1 cellular context compared by ENCODE assay signal in the genomic region with DNA sequence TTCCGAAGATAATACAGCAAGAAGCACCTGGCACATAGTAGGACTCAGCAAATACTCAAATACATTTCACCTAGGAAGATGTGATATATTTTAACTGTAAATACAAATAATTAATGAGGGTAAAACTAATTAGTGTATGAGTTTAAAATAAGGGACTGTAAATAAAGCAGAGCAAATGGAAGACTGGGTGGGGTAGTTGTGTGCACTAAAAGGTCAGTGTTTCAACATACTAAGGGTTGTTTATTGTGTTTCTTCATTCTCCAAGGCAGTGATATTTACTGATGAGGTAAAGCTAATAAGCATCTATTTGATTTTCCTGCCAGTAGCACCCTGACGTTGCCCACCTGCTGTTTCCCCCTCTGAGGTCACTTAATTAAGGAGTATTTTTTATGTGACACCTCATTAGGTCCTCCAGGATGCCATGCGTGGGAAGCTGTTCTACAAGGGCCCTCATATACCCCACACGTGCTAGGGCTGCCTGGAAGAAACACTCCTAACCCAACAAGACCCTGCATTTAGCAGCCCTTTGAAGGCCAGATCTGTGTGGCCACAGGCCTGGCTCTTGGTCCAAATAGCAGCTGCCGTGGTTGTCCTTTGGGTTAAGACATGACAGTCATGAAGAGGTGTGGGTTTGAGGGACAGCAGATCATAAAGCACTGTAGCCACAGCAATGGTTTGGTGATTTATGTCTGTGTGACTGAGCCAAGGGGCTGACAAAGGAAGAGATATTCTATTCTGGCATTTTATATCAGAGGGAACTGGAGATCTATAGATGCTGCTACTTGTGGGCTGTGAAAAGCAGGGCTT.
TF ChIP-seq lines count a peak whose summit lies in the region.

No MANE protein-coding gene starts in this region.

TF ChIP-seq in HepG2, 621 proteins besides CTCF, POLR2A, EP300 and RAD21 (continued from another document):
- TF ChIP-seq ZNF101 (CRISPR knock-in tag; IDR thresholded peaks at IDR 0.05; ENCODE audit: borderline replicate concordance, low read depth) (no peak), SOX5 (CRISPR knock-in tag; IDR thresholded peaks at IDR 0.05; ENCODE audit: borderline replicate concordance) (0 out of 2 replicates have a peak, but pooled peaks have one; percentile 34), ZNF749 (CRISPR knock-in tag; IDR thresholded peaks at IDR 0.05; ENCODE audit: borderline replicate concordance) (no peak), NCOA2 (CRISPR knock-in tag; IDR thresholded peaks at IDR 0.05) (peak; percentile 47; the same call in 1 of the 2 replicates), ZNF615 (CRISPR knock-in tag; IDR thresholded peaks at IDR 0.05; ENCODE audit: borderline replicate concordance) (no peak), MED1 (CRISPR knock-in tag; IDR thresholded peaks at IDR 0.05) (no peak), HDAC2 (CRISPR knock-in tag; IDR thresholded peaks at IDR 0.05) (0 out of 2 replicates have a peak, but pooled peaks have one; percentile 30), MAFK (conservative IDR thresholded peaks at IDR 0.05 in 1 of 2, IDR thresholded peaks at IDR 0.05 in 1 of 2; ENCODE audit: low read length in 2 of 2) (no peak), HNF4A (CRISPR knock-in tag; IDR thresholded peaks at IDR 0.05) (0 out of 2 replicates have a peak, but pooled peaks have one; percentile 7), KLF6 (CRISPR knock-in tag; IDR thresholded peaks at IDR 0.05) (no peak), NR2F6 (IDR thresholded peaks at IDR 0.05) (peak; percentile 46; the same call in 1 of the 2 replicates), NR2F6 (CRISPR knock-in tag; IDR thresholded peaks at IDR 0.05) (peak; percentile 78), MEIS1 (CRISPR knock-in tag; IDR thresholded peaks at IDR 0.05; ENCODE audit: borderline replicate concordance) (no peak), SMC3 (IDR thresholded peaks at IDR 0.05; ENCODE audit: low read length) (no peak), JDP2 (CRISPR knock-in tag; IDR thresholded peaks at IDR 0.05; ENCODE audit: borderline replicate concordance) (no peak), ZNF124 (CRISPR knock-in tag; IDR thresholded peaks at IDR 0.05) (no peak), CEBPB (IDR thresholded peaks at IDR 0.05; ENCODE audit: borderline replicate concordance, low read depth, low read length) (peak; percentile 72; the same call in 1 of the 2 replicates)
- TF ChIP-seq, protein P1, sequence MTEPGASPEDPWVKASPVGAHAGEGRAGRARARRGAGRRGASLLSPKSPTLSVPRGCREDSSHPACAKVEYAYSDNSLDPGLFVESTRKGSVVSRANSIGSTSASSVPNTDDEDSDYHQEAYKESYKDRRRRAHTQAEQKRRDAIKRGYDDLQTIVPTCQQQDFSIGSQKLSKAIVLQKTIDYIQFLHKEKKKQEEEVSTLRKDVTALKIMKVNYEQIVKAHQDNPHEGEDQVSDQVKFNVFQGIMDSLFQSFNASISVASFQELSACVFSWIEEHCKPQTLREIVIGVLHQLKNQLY (CRISPR knock-in tag; IDR thresholded peaks at IDR 0.05) = no peak
- TF ChIP-seq, protein P2, sequence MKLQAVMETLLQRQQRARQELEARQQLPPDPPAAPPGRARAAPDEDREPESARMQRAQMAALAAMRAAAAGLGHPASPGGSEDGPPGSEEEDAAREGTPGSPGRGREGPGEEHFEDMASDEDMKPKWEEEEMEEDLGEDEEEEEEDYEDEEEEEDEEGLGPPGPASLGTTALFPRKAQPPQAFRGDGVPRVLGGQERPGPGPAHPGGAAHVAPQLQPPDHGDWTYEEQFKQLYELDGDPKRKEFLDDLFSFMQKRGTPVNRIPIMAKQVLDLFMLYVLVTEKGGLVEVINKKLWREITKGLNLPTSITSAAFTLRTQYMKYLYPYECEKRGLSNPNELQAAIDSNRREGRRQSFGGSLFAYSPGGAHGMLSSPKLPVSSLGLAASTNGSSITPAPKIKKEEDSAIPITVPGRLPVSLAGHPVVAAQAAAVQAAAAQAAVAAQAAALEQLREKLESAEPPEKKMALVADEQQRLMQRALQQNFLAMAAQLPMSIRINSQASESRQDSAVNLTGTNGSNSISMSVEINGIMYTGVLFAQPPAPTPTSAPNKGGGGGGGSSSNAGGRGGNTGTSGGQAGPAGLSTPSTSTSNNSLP (IDR thresholded peaks at IDR 0.05; ENCODE audit: low read depth, low read length) = 0 out of 2 replicates have a peak, but pooled peaks have one; percentile 21
- TF ChIP-seq, protein P3, sequence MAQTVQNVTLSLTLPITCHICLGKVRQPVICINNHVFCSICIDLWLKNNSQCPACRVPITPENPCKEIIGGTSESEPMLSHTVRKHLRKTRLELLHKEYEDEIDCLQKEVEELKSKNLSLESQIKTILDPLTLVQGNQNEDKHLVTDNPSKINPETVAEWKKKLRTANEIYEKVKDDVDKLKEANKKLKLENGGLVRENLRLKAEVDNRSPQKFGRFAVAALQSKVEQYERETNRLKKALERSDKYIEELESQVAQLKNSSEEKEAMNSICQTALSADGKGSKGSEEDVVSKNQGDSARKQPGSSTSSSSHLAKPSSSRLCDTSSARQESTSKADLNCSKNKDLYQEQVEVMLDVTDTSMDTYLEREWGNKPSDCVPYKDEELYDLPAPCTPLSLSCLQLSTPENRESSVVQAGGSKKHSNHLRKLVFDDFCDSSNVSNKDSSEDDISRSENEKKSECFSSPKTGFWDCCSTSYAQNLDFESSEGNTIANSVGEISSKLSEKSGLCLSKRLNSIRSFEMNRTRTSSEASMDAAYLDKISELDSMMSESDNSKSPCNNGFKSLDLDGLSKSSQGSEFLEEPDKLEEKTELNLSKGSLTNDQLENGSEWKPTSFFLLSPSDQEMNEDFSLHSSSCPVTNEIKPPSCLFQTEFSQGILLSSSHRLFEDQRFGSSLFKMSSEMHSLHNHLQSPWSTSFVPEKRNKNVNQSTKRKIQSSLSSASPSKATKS (CRISPR knock-in tag; IDR thresholded peaks at IDR 0.05) = 0 out of 2 replicates have a peak, but pooled peaks have one; percentile 61
- TF ChIP-seq, protein P4, sequence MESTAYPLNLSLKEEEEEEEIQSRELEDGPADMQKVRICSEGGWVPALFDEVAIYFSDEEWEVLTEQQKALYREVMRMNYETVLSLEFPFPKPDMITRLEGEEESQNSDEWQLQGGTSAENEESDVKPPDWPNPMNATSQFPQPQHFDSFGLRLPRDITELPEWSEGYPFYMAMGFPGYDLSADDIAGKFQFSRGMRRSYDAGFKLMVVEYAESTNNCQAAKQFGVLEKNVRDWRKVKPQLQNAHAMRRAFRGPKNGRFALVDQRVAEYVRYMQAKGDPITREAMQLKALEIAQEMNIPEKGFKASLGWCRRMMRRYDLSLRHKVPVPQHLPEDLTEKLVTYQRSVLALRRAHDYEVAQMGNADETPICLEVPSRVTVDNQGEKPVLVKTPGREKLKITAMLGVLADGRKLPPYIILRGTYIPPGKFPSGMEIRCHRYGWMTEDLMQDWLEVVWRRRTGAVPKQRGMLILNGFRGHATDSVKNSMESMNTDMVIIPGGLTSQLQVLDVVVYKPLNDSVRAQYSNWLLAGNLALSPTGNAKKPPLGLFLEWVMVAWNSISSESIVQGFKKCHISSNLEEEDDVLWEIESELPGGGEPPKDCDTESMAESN (CRISPR knock-in tag; conservative IDR thresholded peaks at IDR 0.05) = no peak
TF ChIP-seq in HepG2: peak in this region for 29.
